Comparison of ENCODE assay signal across 19 cellular contexts in genomic region chr5:97877578-97877977, GRCh38.
DNase-seq lines count a peak whose midpoint lies in the region; ATAC-seq and TF ChIP-seq lines count a peak whose summit lies in the region.
"Had no signal": no experiment of that assay in that cellular context is flagged by ENCODE, and none has a peak within 500 bp of the region (broad histone marks: within the 10 kb centered on the region; RNA-seq: fewer than 3 reads in every experiment).

No MANE protein-coding gene starts in this region.

- H3K4me1 Mint-ChIP-seq in neural progenitor cell, result no peaks in the 10 kb centered on the region
- no peaks in the 10 kb centered on the region for H3K4me1 Mint-ChIP-seq in activated CD4-positive, alpha-beta T cell treated with anti-CD3 and anti-CD28 coated beads, Interleukin-2, amount 10 ng/mL, durations not matched to agents 24 days and 14 days
- H3K4me1 Mint-ChIP-seq in stimulated activated naive CD8-positive, alpha-beta T cell treated with anti-CD3 and anti-CD28 coated beads, Interleukin-15, amount 100 ng/mL, for 72 hours, result no peaks in the 10 kb centered on the region
- H3K4me1 Mint-ChIP-seq: B cell, IgD-negative memory B cell had no signal

- H3K9me3 Mint-ChIP-seq in neural progenitor cell, result no peaks in the 10 kb centered on the region
- no peaks in the 10 kb centered on the region for H3K9me3 Mint-ChIP-seq in activated CD4-positive, alpha-beta T cell treated with anti-CD3 and anti-CD28 coated beads, Interleukin-2, amount 10 ng/mL, durations not matched to agents 24 days and 14 days
- H3K9me3 Mint-ChIP-seq in stimulated activated naive CD8-positive, alpha-beta T cell treated with anti-CD3 and anti-CD28 coated beads, Interleukin-15, amount 100 ng/mL, for 72 hours, result no peaks in the 10 kb centered on the region
- H3K9me3 Mint-ChIP-seq: IgD-negative memory B cell had no signal

- no peaks in the 10 kb centered on the region for H3K4me1 ChIP-seq in SK-N-SH (ENCODE audit: control insufficient read depth in 1 of 2, insufficient read depth in 2 of 2, low read depth in 1 of 2, low read length in 1 of 2)
- H3K4me1 ChIP-seq in neural progenitor cell, result no peaks in the 10 kb centered on the region
- no peaks in the 10 kb centered on the region for H3K4me1 ChIP-seq in sigmoid colon
- H3K4me1 ChIP-seq: SJCRH30 had no signal

- CTCF ChIA-PET in SK-N-SH (lab: Yijun Ruan, JAX), result no interaction called here

- TF ChIP-seq CTCF in SK-N-SH (IDR thresholded peaks at IDR 0.05) (no peak), fibroblast of mammary gland (conservative IDR thresholded peaks at IDR 0.05; ENCODE audit: control insufficient read depth, insufficient read depth, low read depth, low read length) (no peak), neural progenitor cell (IDR thresholded peaks at IDR 0.05) (peak; percentile 23), sigmoid colon (IDR thresholded peaks at IDR 0.05) (no peak)

- no peaks in the 10 kb centered on the region for H3K27me3 Mint-ChIP-seq in neural progenitor cell (ENCODE audit: insufficient read depth, low read depth)
- H3K27me3 Mint-ChIP-seq in activated CD4-positive, alpha-beta T cell treated with anti-CD3 and anti-CD28 coated beads, Interleukin-2, amount 10 ng/mL, durations not matched to agents 24 days and 14 days, result no peaks in the 10 kb centered on the region
- H3K27me3 Mint-ChIP-seq in stimulated activated naive CD8-positive, alpha-beta T cell treated with anti-CD3 and anti-CD28 coated beads, Interleukin-15, amount 100 ng/mL, for 72 hours, result no peaks in the 10 kb centered on the region
- H3K27me3 Mint-ChIP-seq: B cell, IgD-negative memory B cell had no signal

- H2AFZ ChIP-seq in SK-N-SH (ENCODE audit: low read depth), result no peak overlapping the region
- no peak overlapping the region for H2AFZ ChIP-seq in neural progenitor cell (replicated peaks)

- intact Hi-C loops in activated CD4-positive, alpha-beta T cell treated with anti-CD3 and anti-CD28 coated beads, Interleukin-2, amount 10 ng/mL, durations not matched to agents 24 days and 14 days (cut with micrococcal nuclease), result no loop called here
- intact Hi-C loops in sigmoid colon (cut with DNase I), result no loop called here

- POLR2A ChIA-PET in SK-N-SH (lab: Yijun Ruan, JAX), result no interaction called here

- H3K36me3 Mint-ChIP-seq in neural progenitor cell, result no peaks in the 10 kb centered on the region
- no peaks in the 10 kb centered on the region for H3K36me3 Mint-ChIP-seq in activated CD4-positive, alpha-beta T cell treated with anti-CD3 and anti-CD28 coated beads, Interleukin-2, amount 10 ng/mL, durations not matched to agents 24 days and 14 days (ENCODE audit: low read depth)
- H3K36me3 Mint-ChIP-seq: IgD-negative memory B cell had no signal

- no peaks in the 10 kb centered on the region for H3K27me3 ChIP-seq in SK-N-SH (ENCODE audit: insufficient read depth)
- no peaks in the 10 kb centered on the region for H3K27me3 ChIP-seq in neural progenitor cell
- no peaks in the 10 kb centered on the region for H3K27me3 ChIP-seq in sigmoid colon
- H3K27me3 ChIP-seq: SJCRH30 had no signal

- H3K4me2 ChIP-seq in SK-N-SH, result no peak overlapping the region
- H3K4me2 ChIP-seq in neural progenitor cell, result no peak overlapping the region

- H3K36me3 ChIP-seq in SK-N-SH (replicated peaks in 1 of 2; ENCODE audit: control insufficient read depth in 1 of 2, insufficient read depth in 2 of 2, low read length in 1 of 2) (no peaks in the 10 kb centered on the region), neural progenitor cell (no peaks in the 10 kb centered on the region), sigmoid colon (no peaks in the 10 kb centered on the region)
- H3K36me3 ChIP-seq: SJCRH30 had no signal

- H4K20me1 ChIP-seq in SK-N-SH (ENCODE audit: insufficient read depth) (no peaks in the 10 kb centered on the region), neural progenitor cell (ENCODE audit: low read depth) (no peaks in the 10 kb centered on the region)

- no peaks in the 10 kb centered on the region for H3K79me2 ChIP-seq in SK-N-SH (ENCODE audit: insufficient read depth)
- H3K79me2 ChIP-seq in neural progenitor cell (ENCODE audit: low read depth), result no peaks in the 10 kb centered on the region

- H3K9ac ChIP-seq in SK-N-SH (no peak overlapping the region), neural progenitor cell (no peak overlapping the region)

- H3K27ac ChIP-seq in SK-N-SH (ENCODE audit: low read depth in 2 of 2, low read length in 1 of 2) (no peak overlapping the region), neural progenitor cell (no peak overlapping the region), sigmoid colon (no peak overlapping the region)
- H3K27ac ChIP-seq: 22Rv1, SJCRH30 had no signal

- peak; percentile 16; the same call in 1 of the 2 replicates for TF ChIP-seq RAD21 in SK-N-SH (IDR thresholded peaks at IDR 0.05; ENCODE audit: low read length)

- H3F3A ChIP-seq in SK-N-SH (replicated peaks; ENCODE audit: insufficient read depth), result no peaks in the 10 kb centered on the region
- H3F3A ChIP-seq in neural progenitor cell (ENCODE audit: low read depth), result peaks cover 5% of the 10 kb centered on the region

- WGBS in SK-N-SH (ENCODE audit: low lambda C conversion rate), result 63% methylated on average over 3 of the region's 3 CpGs
- 78 to 79% methylated on average over 3 of the region's 3 CpGs for WGBS in sigmoid colon, 2 donors

- TF ChIP-seq EP300 in SK-N-SH (IDR thresholded peaks at IDR 0.05; ENCODE audit: borderline replicate concordance in 1 of 2, low read depth in 1 of 2, low read length in 1 of 2) (no peak), sigmoid colon (IDR thresholded peaks at IDR 0.05) (no peak)

- TF ChIP-seq POLR2A in sigmoid colon (IDR thresholded peaks at IDR 0.05), result no peak

- no peak for DNase-seq in SK-N-SH
- DNase-seq in fibroblast of mammary gland (ENCODE audit: low read depth), result peak; percentile 6
- peak; percentile 9 for DNase-seq in neural progenitor cell (ENCODE audit: low spot score)
- no peak for DNase-seq in NCI-H1930 (lab: John Stamatoyannopoulos, UW)
- no peak for DNase-seq in activated CD4-positive, alpha-beta T cell treated with anti-CD3 and anti-CD28 coated beads, Interleukin-2, amount 10 ng/mL, durations not matched to agents 24 days and 14 days
- no peak for DNase-seq in stimulated activated naive CD8-positive, alpha-beta T cell treated with anti-CD3 and anti-CD28 coated beads, Interleukin-15, amount 100 ng/mL, for 72 hours
- DNase-seq in sigmoid colon, result no peak
- DNase-seq: DND-41, Karpas-422, NCI-H1048, NCI-H1436, NCI-H2029 treated with DMSO at 0.1 percent for 48 hours, NCI-H2171, NCI-H526, SJCRH30 had no signal

- H3K4me3 ChIP-seq in SK-N-SH (ENCODE audit: low read depth in 2 of 2, low read length in 1 of 2) (no peak overlapping the region), fibroblast of mammary gland (ENCODE audit: control insufficient read depth, low read depth, low read length) (no peak overlapping the region), neural progenitor cell (no peak overlapping the region), sigmoid colon (no peak overlapping the region)
- H3K4me3 ChIP-seq: SJCRH30 had no signal

- H3K9me3 ChIP-seq in SK-N-SH, result no peaks in the 10 kb centered on the region
- H3K9me3 ChIP-seq in neural progenitor cell (ENCODE audit: low read depth), result no peaks in the 10 kb centered on the region
- H3K9me3 ChIP-seq in sigmoid colon, result no peaks in the 10 kb centered on the region
- H3K9me3 ChIP-seq: SJCRH30 had no signal

- no peak for ATAC-seq in SK-N-SH treated with all-trans-retinoic acid at 6 μM for 48 hours
- ATAC-seq in stimulated activated naive CD8-positive, alpha-beta T cell treated with anti-CD3 and anti-CD28 coated beads, Interleukin-15, amount 100 ng/mL, for 72 hours, result no peak

- H3K4me3 Mint-ChIP-seq in neural progenitor cell, result no peak overlapping the region
- no peak overlapping the region for H3K4me3 Mint-ChIP-seq in activated CD4-positive, alpha-beta T cell treated with anti-CD3 and anti-CD28 coated beads, Interleukin-2, amount 10 ng/mL, durations not matched to agents 24 days and 14 days
- no peak overlapping the region for H3K4me3 Mint-ChIP-seq in stimulated activated naive CD8-positive, alpha-beta T cell treated with anti-CD3 and anti-CD28 coated beads, Interleukin-15, amount 100 ng/mL, for 72 hours
- H3K4me3 Mint-ChIP-seq: B cell, IgD-negative memory B cell had no signal

- no peaks in the 10 kb centered on the region for H3K9me2 ChIP-seq in SK-N-SH

- no peak overlapping the region for H3K27ac Mint-ChIP-seq in neural progenitor cell
- H3K27ac Mint-ChIP-seq in activated CD4-positive, alpha-beta T cell treated with anti-CD3 and anti-CD28 coated beads, Interleukin-2, amount 10 ng/mL, durations not matched to agents 24 days and 14 days, result no peak overlapping the region
- H3K27ac Mint-ChIP-seq in stimulated activated naive CD8-positive, alpha-beta T cell treated with anti-CD3 and anti-CD28 coated beads, Interleukin-15, amount 100 ng/mL, for 72 hours, result no peak overlapping the region
- H3K27ac Mint-ChIP-seq: B cell, IgD-negative memory B cell had no signal

TF ChIP-seq in SK-N-SH treated with all-trans-retinoic acid at 6 μM for 48 hours, 23 proteins besides CTCF, POLR2A, EP300 and RAD21:
- TF ChIP-seq CSRNP3 (CRISPR knock-in tag; IDR thresholded peaks at IDR 0.05), result no peak
- no peak for TF ChIP-seq ZNF70 (CRISPR knock-in tag; IDR thresholded peaks at IDR 0.05)
- no peak for TF ChIP-seq ISL1 (CRISPR knock-in tag; IDR thresholded peaks at IDR 0.05)
- TF ChIP-seq ZNF565 (CRISPR knock-in tag; conservative IDR thresholded peaks at IDR 0.05; ENCODE audit: low read depth), result no peak
TF ChIP-seq in SK-N-SH treated with all-trans-retinoic acid at 6 μM for 48 hours: peak in this region for 0.

Comparison
In these comparisons a context has a peak if more than half of its experiments do, and no peak if none do; other contexts are left out.
1. DNase-seq: peak in fibroblast of mammary gland (single experiment) and neural progenitor cell (single experiment); none in SK-N-SH (single experiment), NCI-H1930 (0 of 2), activated CD4-positive, alpha-beta T cell treated with anti-CD3 and anti-CD28 coated beads, Interleukin-2, amount 10 ng/mL, durations not matched to agents 24 days and 14 days (single experiment), stimulated activated naive CD8-positive, alpha-beta T cell treated with anti-CD3 and anti-CD28 coated beads, Interleukin-15, amount 100 ng/mL, for 72 hours (0 of 2) and sigmoid colon (single experiment).